In genomic region chr3:194368918-194369317, GRCh38 we compare ENCODE assay signal across 21 cellular contexts. TPM values are rescaled to one million over a fixed set of nuclear protein-coding genes. Genes with fewer than 3 reads are reported as not detected.
DNase-seq lines count a peak whose midpoint lies in the region; ATAC-seq, FAIRE-seq and TF ChIP-seq lines count a peak whose summit lies in the region.
"Had no signal": no experiment of that assay in that cellular context is flagged by ENCODE, and none has a peak within 500 bp of the region (broad histone marks: within the 10 kb centered on the region; RNA-seq: fewer than 3 reads in every experiment).

No MANE protein-coding gene starts in this region.

- H3K4me1 ChIP-seq in SK-N-SH (ENCODE audit: control insufficient read depth in 1 of 2, insufficient read depth in 2 of 2, low read depth in 1 of 2, low read length in 1 of 2) (peaks cover 15 to 39% of the 10 kb centered on the region in 2 experiments; a peak in 3 of 4 replicates), IMR-90 (ENCODE audit: control insufficient read depth, insufficient read depth, low read length) (peaks cover 28% of the 10 kb centered on the region), fibroblast of lung (ENCODE audit: control insufficient read depth, extremely low read depth, insufficient read depth, low read length) (peaks cover 23% of the 10 kb centered on the region), ascending aorta (no peaks in the 10 kb centered on the region), Peyer's patch (no peaks in the 10 kb centered on the region)

- H3K4me3 ChIP-seq in SK-N-SH (ENCODE audit: low read depth in 2 of 2, low read length in 1 of 2): no peak overlapping the region
- no peak overlapping the region for H3K4me3 ChIP-seq in IMR-90 (ENCODE audit: insufficient read depth, low read depth, low read length)
- H3K4me3 ChIP-seq in fibroblast of lung (replicated peaks in 1 of 4; ENCODE audit: control extremely low read depth in 1 of 4, insufficient read depth in 1 of 4, low read depth in 3 of 4, low read length in 4 of 4): no peak overlapping the region
- H3K4me3 ChIP-seq in skin epidermis: peak overlapping the region; percentile 8 to 29 (median 21)
- H3K4me3 ChIP-seq in ascending aorta: no peak overlapping the region
- no peak overlapping the region for H3K4me3 ChIP-seq in Peyer's patch
- H3K4me3 ChIP-seq: SK-N-MC had no signal

- H2AK5ac ChIP-seq in IMR-90 (ENCODE audit: low read depth, low read length): peak overlapping the region; percentile 52; the same call in 1 of the 2 replicates

- in situ Hi-C loops in IMR-90 (cut with MboI; ENCODE audit: low sequenced_read_pairs): no loop called here

- H2BK15ac ChIP-seq in IMR-90 (ENCODE audit: low read depth, low read length): peak overlapping the region; percentile 85; the same call in 1 of the 3 replicates

- H3K18ac ChIP-seq in IMR-90 (ENCODE audit: low read depth, low read length): no peak overlapping the region

- no peak overlapping the region for H3K9ac ChIP-seq in SK-N-SH
- H3K9ac ChIP-seq in IMR-90 (ENCODE audit: low read depth, low read length): no peak overlapping the region
- no peak overlapping the region for H3K9ac ChIP-seq in fibroblast of lung (ENCODE audit: insufficient read depth, low read length)

- peak overlapping the region; percentile 83 for H3K4ac ChIP-seq in IMR-90 (ENCODE audit: low read depth, low read length)

- H3K9me3 ChIP-seq in SK-N-SH (no peaks in the 10 kb centered on the region), IMR-90 (ENCODE audit: control insufficient read depth, insufficient read depth, low read length) (no peaks in the 10 kb centered on the region), fibroblast of lung (ENCODE audit: control insufficient read depth, insufficient read depth, low read depth, low read length) (no peaks in the 10 kb centered on the region), ascending aorta (no peaks in the 10 kb centered on the region), Peyer's patch (no peaks in the 10 kb centered on the region)

- H2BK5ac ChIP-seq in IMR-90 (ENCODE audit: low read depth, low read length, poor library complexity, severe bottlenecking): no peak overlapping the region

- CTCF ChIA-PET in SK-N-SH (lab: Yijun Ruan, JAX): interaction anchor here (0.7 to 9.4 kb wide), 8 partner anchors 9 to 38 kb away, joined by 3 to 85 read pairs (median 4); no protein-coding TSS in a partner anchor
- CTCF ChIA-PET in IMR-90 (lab: Yijun Ruan, JAX): interaction anchor here (0.6 to 1.9 kb wide), 3 partner anchors 25 to 306 kb away, joined by 3 to 4 read pairs (median 3); no protein-coding TSS in a partner anchor

- no peak for TF ChIP-seq EP300 in SK-N-SH (IDR thresholded peaks at IDR 0.05; ENCODE audit: borderline replicate concordance in 1 of 2, low read depth in 1 of 2, low read length in 1 of 2)

- TF ChIP-seq CTCF in SK-N-SH (IDR thresholded peaks at IDR 0.05) (no peak), IMR-90 (conservative IDR thresholded peaks at IDR 0.05; ENCODE audit: low read depth, low read length) (no peak), fibroblast of lung (conservative IDR thresholded peaks at IDR 0.05 in 1 of 2, IDR thresholded peaks at IDR 0.05 in 1 of 2; ENCODE audit: low read depth in 1 of 2, low read length in 2 of 2) (no peak), ascending aorta (IDR thresholded peaks at IDR 0.05) (no peak), Peyer's patch (IDR thresholded peaks at IDR 0.05) (no peak)

- peak overlapping the region; percentile 25 for H2AK9ac ChIP-seq in IMR-90 (replicated peaks; ENCODE audit: low read depth, low read length, poor library complexity)

- H4K20me1 ChIP-seq in SK-N-SH (ENCODE audit: insufficient read depth) (no peaks in the 10 kb centered on the region), IMR-90 (ENCODE audit: insufficient read depth, low read length) (no peaks in the 10 kb centered on the region), fibroblast of lung (ENCODE audit: control insufficient read depth, extremely low read depth, insufficient read depth, low read length) (no peaks in the 10 kb centered on the region)

- POLR2A ChIA-PET in SK-N-SH (lab: Yijun Ruan, JAX): no interaction called here
- POLR2A ChIA-PET in IMR-90 (lab: Charles Lee; ENCODE audit: unreplicated experiment): no interaction called here

- H3K56ac ChIP-seq in IMR-90 (ENCODE audit: extremely low read depth, insufficient read depth, low read length): no peak overlapping the region; the same call in 1 of the 2 replicates

- H3K79me2 ChIP-seq in SK-N-SH (ENCODE audit: insufficient read depth) (no peaks in the 10 kb centered on the region), fibroblast of lung (ENCODE audit: control insufficient read depth, insufficient read depth, low read length) (no peaks in the 10 kb centered on the region)

- TF ChIP-seq POLR2A in IMR-90 (IDR thresholded peaks at IDR 0.05; ENCODE audit: low read depth, low read length): no peak; the same call in 1 of the 2 replicates
- TF ChIP-seq POLR2A in Peyer's patch (IDR thresholded peaks at IDR 0.05): no peak
- no peak for TF ChIP-seq POLR2A in GM12891 (IDR thresholded peaks at IDR 0.05; ENCODE audit: low read depth, low read length)

- H3K79me1 ChIP-seq in IMR-90 (ENCODE audit: low read depth in 1 of 2, low read length in 2 of 2): peaks cover 0 to 3% of the 10 kb centered on the region in 2 experiments; a peak in 1 of 4 replicates

- peak overlapping the region in 1 of 2 experiments; percentile 59; a peak in 1 of 4 replicates for H4K8ac ChIP-seq in IMR-90 (ENCODE audit: low read depth in 2 of 2, low read length in 2 of 2)

- dilution Hi-C loops in IMR-90 (cut with HindIII; ENCODE audit: low sequenced_read_pairs, unreplicated experiment): no loop called here

- DNase-seq in SK-N-SH (no peak), IMR-90 (no peak), fibroblast of lung (ENCODE audit: low read depth in 2 of 2) (no peak), ascending aorta (ENCODE audit: low spot score in 2 of 2) (no peak), Peyer's patch (no peak), GM12891 (ENCODE audit: insufficient read length, low spot score) (no peak)
- DNase-seq: CD8-positive, alpha-beta T cell; NCI-H1092 treated with DMSO at 0.1 percent for 48 hours; NCI-H2081; NCI-H2171 treated with DMSO at 0.1 percent for 48 hours; SHP77 had no signal

- H4K91ac ChIP-seq in IMR-90 (ENCODE audit: insufficient read depth, low read depth, low read length): peak overlapping the region; percentile 51; the same call in 1 of the 2 replicates

- H3K27ac ChIP-seq in SK-N-SH (ENCODE audit: low read depth in 2 of 2, low read length in 1 of 2): peak overlapping the region in 1 of 2 experiments; percentile 63; a peak in 1 of 4 replicates
- H3K27ac ChIP-seq in IMR-90 (ENCODE audit: insufficient read depth, low read length): no peak overlapping the region
- no peak overlapping the region for H3K27ac ChIP-seq in fibroblast of lung (ENCODE audit: insufficient read depth, low read length)
- H3K27ac ChIP-seq in skin epidermis: peak overlapping the region in 16 of 21 experiments; percentile 17 to 82 (median 54)
- no peak overlapping the region for H3K27ac ChIP-seq in ascending aorta
- H3K27ac ChIP-seq in Peyer's patch: no peak overlapping the region
- H3K27ac ChIP-seq: 22Rv1, SK-N-MC had no signal

- 0 out of 2 replicates have a peak overlapping the region, but pooled peaks have one; percentile 75 for H3K23ac ChIP-seq in IMR-90 (ENCODE audit: low read depth, low read length)

- BruUV-seq in IMR-90 (replicated peaks; lab: Mats Ljungman, UMichigan): no TSS peak

- peak overlapping the region; percentile 40 for H2BK20ac ChIP-seq in IMR-90 (ENCODE audit: low read depth, low read length)

- FAIRE-seq in GM12891 (lab: Jason Lieb, UNC): no peak

- H4K5ac ChIP-seq in IMR-90 (ENCODE audit: low read depth, low read length): no peak overlapping the region

- peaks cover 11% of the 10 kb centered on the region for H3K9me1 ChIP-seq in IMR-90 (ENCODE audit: insufficient read depth, low read length)

- no peaks in the 10 kb centered on the region for H3K27me3 ChIP-seq in SK-N-SH (ENCODE audit: insufficient read depth)
- H3K27me3 ChIP-seq in IMR-90 (ENCODE audit: control insufficient read depth, insufficient read depth, low read length): 0 out of 2 replicates have a peak, but pooled peaks cover 3% of the 10 kb centered on the region
- peaks cover 4% of the 10 kb centered on the region for H3K27me3 ChIP-seq in fibroblast of lung (ENCODE audit: control insufficient read depth, insufficient read depth, low read length)
- no peaks in the 10 kb centered on the region for H3K27me3 ChIP-seq in ascending aorta
- no peaks in the 10 kb centered on the region for H3K27me3 ChIP-seq in Peyer's patch

- ATAC-seq in SK-N-SH treated with all-trans-retinoic acid at 6 μM for 48 hours (peak; percentile 1; the same call in 1 of the 3 replicates), IMR-90 (ENCODE audit: low read depth) (no peak)
- ATAC-seq: CD8-positive, alpha-beta T cell had no signal

- H2AFZ ChIP-seq in SK-N-SH (ENCODE audit: low read depth) (no peak overlapping the region), IMR-90 (replicated peaks; ENCODE audit: low read length, poor library complexity) (peak overlapping the region; percentile 75), fibroblast of lung (ENCODE audit: low read length) (no peak overlapping the region)

- H3F3A ChIP-seq in SK-N-SH (replicated peaks; ENCODE audit: insufficient read depth): no peaks in the 10 kb centered on the region

- H3K4me2 ChIP-seq in SK-N-SH (no peak overlapping the region), IMR-90 (ENCODE audit: low read depth, low read length) (no peak overlapping the region), fibroblast of lung (ENCODE audit: extremely low read depth, insufficient read depth, low read length) (peak overlapping the region; percentile 4)

- H3K9me2 ChIP-seq in SK-N-SH: no peaks in the 10 kb centered on the region

- 80% methylated on average over 4 of the region's 6 CpGs for WGBS in SK-N-SH (ENCODE audit: low lambda C conversion rate)
- WGBS in IMR-90 (ENCODE audit: extremely low coverage in 2 of 2, insufficient read length in 1 of 2), 2 experiments: 80% methylated on average over 3 of the region's 6 CpGs; no CpG with 5 or more reads in 1 of the 2 experiments

- intact Hi-C loops in IMR-90 (cut with micrococcal nuclease) (no loop called here), ascending aorta (cut with DNase I) (no loop called here)

- H3K14ac ChIP-seq in IMR-90 (replicated peaks; ENCODE audit: low read depth, low read length): peak overlapping the region; percentile 71; the same call in 1 of the 2 replicates

- H3K36me3 ChIP-seq in SK-N-SH (replicated peaks in 1 of 2; ENCODE audit: control insufficient read depth in 1 of 2, insufficient read depth in 2 of 2, low read length in 1 of 2) (no peaks in the 10 kb centered on the region), IMR-90 (ENCODE audit: control insufficient read depth, insufficient read depth, low read length) (no peaks in the 10 kb centered on the region), fibroblast of lung (ENCODE audit: control insufficient read depth, insufficient read depth, low read length) (no peaks in the 10 kb centered on the region), ascending aorta (no peaks in the 10 kb centered on the region), Peyer's patch (no peaks in the 10 kb centered on the region)

- H2BK120ac ChIP-seq in IMR-90 (ENCODE audit: low read depth, low read length): peak overlapping the region; percentile 66

- TF ChIP-seq RAD21 in SK-N-SH (IDR thresholded peaks at IDR 0.05; ENCODE audit: low read length): no peak
- no peak for TF ChIP-seq RAD21 in IMR-90 (IDR thresholded peaks at IDR 0.05; ENCODE audit: low read length)

RNA-seq across cellular contexts. Expression of gene LRRC15, which starts 0.6 kb away (rescaled TPM):
- polyA plus RNA-seq in SK-N-SH (2012; rRNA removed) (0.02 and 0.03 TPM in 2 replicates), IMR-90 (2012; rRNA removed) (9.0 and 9.7 TPM in 2 replicates), fibroblast of lung (0.58 and 0.91 TPM in 2 replicates)
- polyA plus RNA-seq in SK-N-SH (2012; cell fraction: cytosol; rRNA removed): 0.01 and 0.03 TPM in 2 replicates
- 0.04 and 0.05 TPM in 2 replicates for polyA plus RNA-seq in SK-N-SH (2012; cell fraction: nucleus; rRNA removed)
- total RNA-seq in IMR-90 (2012; rRNA removed) (2.5 and 3.3 TPM in 2 replicates), fibroblast of lung (1.3 and 2.3 TPM in 2 replicates), ascending aorta (not detected), Peyer's patch (under 1 TPM in 1 of 4 donors, not detected in 3; 0.28 TPM)
- 3.9 and 6.9 TPM in 2 replicates for polyA plus RNA-seq in IMR-90 (2012; cell fraction: cytosol; rRNA removed)
- polyA plus RNA-seq in IMR-90 (2012; cell fraction: nucleus; rRNA removed; ENCODE audit: low replicate concordance): 4.2 TPM in 2 replicates
- polyA plus RNA-seq in fibroblast of lung (2012): 1.5 and 1.8 TPM in 2 replicates
- polyA minus RNA-seq in fibroblast of lung (ENCODE audit: low replicate concordance): 5.1 and 6.2 TPM in 2 replicates
- polyA plus RNA-seq in GM12891 (2012; ENCODE audit: low read depth, missing spikeins): not detected
- total RNA-seq: Calu3; CD8-positive, alpha-beta T cell; NCI-H460; OCI-LY7 had no signal

RNA-seq across cellular contexts. Expression of gene CPN2, which starts 17.8 kb away (rescaled TPM):
- polyA plus RNA-seq in SK-N-SH (2012; rRNA removed): not detected in 2 replicates
- polyA plus RNA-seq in SK-N-SH (2012; cell fraction: cytosol; rRNA removed): not detected in 2 replicates
- not detected in 2 replicates for polyA plus RNA-seq in SK-N-SH (2012; cell fraction: nucleus; rRNA removed)
- total RNA-seq in IMR-90 (2012; rRNA removed): not detected in 2 replicates
- polyA plus RNA-seq in IMR-90 (2012; rRNA removed): 0.07 TPM in 2 replicates
- polyA plus RNA-seq in IMR-90 (2012; cell fraction: cytosol; rRNA removed): 0.10 TPM in 1 of 2 replicates, not detected in the other
- polyA plus RNA-seq in IMR-90 (2012; cell fraction: nucleus; rRNA removed; ENCODE audit: low replicate concordance): 0.11 and 0.21 TPM in 2 replicates
- total RNA-seq in fibroblast of lung: not detected in 2 replicates
- polyA plus RNA-seq in fibroblast of lung: not detected in 2 replicates
- polyA plus RNA-seq in fibroblast of lung (2012): not detected in 2 replicates
- polyA minus RNA-seq in fibroblast of lung (ENCODE audit: low replicate concordance): not detected in 2 replicates
- total RNA-seq in ascending aorta: not detected
- not detected for total RNA-seq in Peyer's patch
- polyA plus RNA-seq in GM12891 (2012; ENCODE audit: low read depth, missing spikeins): not detected
- total RNA-seq: Calu3; CD8-positive, alpha-beta T cell; LHCN-M2; NCI-H460; OCI-LY7 had no signal
- polyA plus RNA-seq: BJ had no signal

RNA-seq across cellular contexts. Expression of gene GP5, which starts 30.1 kb away (rescaled TPM):
- polyA plus RNA-seq in SK-N-SH (2012; rRNA removed): 0.13 and 0.23 TPM in 2 replicates
- polyA plus RNA-seq in SK-N-SH (2012; cell fraction: cytosol; rRNA removed): 0.08 and 0.09 TPM in 2 replicates
- polyA plus RNA-seq in SK-N-SH (2012; cell fraction: nucleus; rRNA removed): 0.80 and 0.83 TPM in 2 replicates
- total RNA-seq in IMR-90 (2012; rRNA removed): under 0.01 TPM in 2 replicates
- polyA plus RNA-seq in IMR-90 (2012; rRNA removed): 0.12 and 0.16 TPM in 2 replicates
- polyA plus RNA-seq in IMR-90 (2012; cell fraction: cytosol; rRNA removed): 0.01 and 0.09 TPM in 2 replicates
- polyA plus RNA-seq in IMR-90 (2012; cell fraction: nucleus; rRNA removed; ENCODE audit: low replicate concordance): 0.34 and 0.40 TPM in 2 replicates
- under 0.01 and 0.17 TPM in 2 replicates for total RNA-seq in fibroblast of lung
- polyA plus RNA-seq in fibroblast of lung: 0.02 and 0.06 TPM in 2 replicates
- polyA plus RNA-seq in fibroblast of lung (2012): 0.05 TPM in 1 of 2 replicates, not detected in the other
- 0.71 TPM in 1 of 2 replicates, not detected in the other for polyA minus RNA-seq in fibroblast of lung (ENCODE audit: low replicate concordance)
- total RNA-seq in ascending aorta: 0.11 TPM
- total RNA-seq in Peyer's patch: not detected
- not detected for polyA plus RNA-seq in GM12891 (2012; ENCODE audit: low read depth, missing spikeins)
- total RNA-seq: H7, NCI-H460 had no signal
- polyA plus RNA-seq: BJ had no signal

Comparison
In these comparisons a context has a peak if more than half of its experiments do, and no peak if none do; other contexts are left out.
1. H3K27ac ChIP-seq: peak in skin epidermis (16 of 21); none in IMR-90 (single experiment), fibroblast of lung (single experiment), ascending aorta (0 of 2) and Peyer's patch (0 of 4).
2. H3K4me3 ChIP-seq: peak in skin epidermis (7 of 7); none in SK-N-SH (0 of 2), IMR-90 (single experiment), fibroblast of lung (0 of 4), ascending aorta (0 of 2) and Peyer's patch (0 of 4).